In the genomic region with DNA sequence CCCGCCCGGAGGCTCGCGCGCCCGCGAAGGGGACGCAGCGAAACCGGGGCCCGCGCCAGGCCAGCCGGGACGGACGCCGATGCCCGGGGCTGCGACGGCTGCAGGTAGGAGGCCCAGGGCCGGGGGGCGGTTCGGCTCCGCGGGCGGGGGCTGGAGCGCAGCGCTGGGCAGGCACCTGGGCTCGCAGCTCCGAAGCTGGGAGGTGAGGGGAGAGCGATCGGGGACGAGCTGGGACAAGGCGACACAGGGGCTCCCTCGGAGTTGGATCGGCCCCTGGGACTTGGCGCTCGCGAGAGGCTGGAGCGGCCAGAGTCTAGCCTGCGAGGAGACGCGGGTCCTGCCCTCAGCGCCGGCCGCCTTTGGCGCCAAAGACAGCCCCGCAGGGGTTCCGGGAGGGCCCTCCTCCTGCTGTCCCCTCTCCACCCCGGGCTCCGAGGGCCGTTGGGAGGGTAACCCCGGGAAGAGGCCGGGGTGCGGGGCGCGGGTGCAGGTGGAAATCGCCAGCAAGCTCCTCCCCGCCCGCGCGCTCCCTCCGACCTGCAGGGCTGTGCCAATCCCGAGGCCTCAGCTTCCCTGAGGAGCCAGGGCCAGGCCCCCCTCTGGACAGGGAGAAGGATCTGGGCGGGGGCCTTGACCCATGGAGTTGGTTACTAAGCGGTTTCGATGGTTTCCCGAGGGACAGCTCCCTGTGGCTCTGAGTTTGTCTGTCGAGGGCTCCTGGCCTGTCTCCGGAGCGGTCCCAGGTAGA, we compare ENCODE assay signal across 8 cellular contexts. TPM values are rescaled to one million over a fixed set of nuclear protein-coding genes. Genes with fewer than 3 reads are reported as not detected.
DNase-seq lines count a peak whose midpoint lies in the region; ATAC-seq and TF ChIP-seq lines count a peak whose summit lies in the region.
"Had no signal": no experiment of that assay in that cellular context is flagged by ENCODE, and none has a peak within 500 bp of the region (broad histone marks: within the 10 kb centered on the region; RNA-seq: fewer than 3 reads in every experiment).

No MANE protein-coding gene starts in this region.

- H3K27ac ChIP-seq in neutrophil = no peak overlapping the region

- peak; percentile 8 for ATAC-seq in HG03442 (IDR thresholded peaks at IDR 0.05; ENCODE audit: unreplicated experiment)
- ATAC-seq in HG03175 (IDR thresholded peaks at IDR 0.05; ENCODE audit: unreplicated experiment) = no peak
- ATAC-seq in HG03342 (IDR thresholded peaks at IDR 0.05; ENCODE audit: unreplicated experiment) = no peak

- H3K4me1 ChIP-seq in neutrophil (ENCODE audit: control insufficient read depth in 1 of 2, insufficient read depth in 1 of 2, low read depth in 1 of 2, low read length in 1 of 2) = peaks cover 51 to 55% of the 10 kb centered on the region in 2 experiments

- no peak for TF ChIP-seq CTCF in GM06990 (IDR thresholded peaks at IDR 0.05; ENCODE audit: insufficient read depth, low read length, poor library complexity, severe bottlenecking)
- no peak for TF ChIP-seq CTCF in brain (conservative IDR thresholded peaks at IDR 0.05)
- TF ChIP-seq CTCF in neutrophil (IDR thresholded peaks at IDR 0.05) = no peak

- H3K27ac Mint-ChIP-seq in brain = no peak overlapping the region
- H3K27ac Mint-ChIP-seq: stimulated activated naive CD8-positive, alpha-beta T cell treated with anti-CD3 and anti-CD28 coated beads, Interleukin-15, Interleukin-2, amounts not matched to agents 100 ng/mL and 50 ng/mL, for 24 hours had no signal

- peak overlapping the region in 3 of 5 experiments; percentile 60 to 70 (median 63) for H3K4me3 Mint-ChIP-seq in brain

- H3K27me3 ChIP-seq in GM06990 (replicated peaks; ENCODE audit: control insufficient read depth, insufficient read depth, low read length) (no peaks in the 10 kb centered on the region), neutrophil (peaks cover 77% of the 10 kb centered on the region)

- DNase-seq in GM06990 (ENCODE audit: extremely low read depth, insufficient read length) = peak; percentile 58
- DNase-seq in activated effector memory CD4-positive, alpha-beta T cell treated with Interleukin-2 at 50 U/mL for 16 hours = no peak

- H3K4me3 ChIP-seq in GM06990 (replicated peaks; ENCODE audit: low read depth, low read length) (peak overlapping the region; percentile 79), neutrophil (ENCODE audit: low read depth in 1 of 2, low read length in 1 of 2) (peak overlapping the region; percentile 40 to 89)

- no peaks in the 10 kb centered on the region for H3K9me3 ChIP-seq in neutrophil

- no peaks in the 10 kb centered on the region for H3K36me3 ChIP-seq in GM06990 (ENCODE audit: control insufficient read depth, insufficient read depth, low read length)
- no peaks in the 10 kb centered on the region for H3K36me3 ChIP-seq in neutrophil

- no peaks in the 10 kb centered on the region for H3K36me3 Mint-ChIP-seq in brain

- peaks cover 30% of the 10 kb centered on the region for H3K4me1 Mint-ChIP-seq in brain

- peaks cover 71% of the 10 kb centered on the region for H3K27me3 Mint-ChIP-seq in brain

- H3K9me3 Mint-ChIP-seq in brain = no peaks in the 10 kb centered on the region
- H3K9me3 Mint-ChIP-seq: stimulated activated naive CD8-positive, alpha-beta T cell treated with anti-CD3 and anti-CD28 coated beads, Interleukin-15, Interleukin-2, amounts not matched to agents 100 ng/mL and 50 ng/mL, for 24 hours had no signal

RNA-seq across cellular contexts. Expression of a gene that starts 0.4 kb away (rescaled TPM):
- polyA plus RNA-seq in brain (ENCODE audit: insufficient read depth, low read depth, low replicate concordance) = 19.0 TPM

RNA-seq across cellular contexts. Expression of a gene that starts 2.8 kb away (rescaled TPM):
- polyA plus RNA-seq in brain (ENCODE audit: insufficient read depth, low read depth, low replicate concordance) = 29.7 TPM

RNA-seq across cellular contexts. Expression of a gene that starts 27.9 kb away (rescaled TPM):
- 100 TPM for polyA plus RNA-seq in brain (ENCODE audit: insufficient read depth, low read depth, low replicate concordance)

RNA-seq across cellular contexts. Expression of a gene that starts 41.4 kb away (rescaled TPM):
- 8.0 TPM for polyA plus RNA-seq in brain (ENCODE audit: insufficient read depth, low read depth, low replicate concordance)
